In genomic region chr22:30253205-30253852, GRCh38 we compare ENCODE assay signal across 9 cellular contexts. TPM values are rescaled to one million over a fixed set of nuclear protein-coding genes. Genes with fewer than 3 reads are reported as not detected.
A peak's percentile ranks its signal among the peaks of the same experiment; 100 is the strongest.
DNase-seq lines count a peak whose midpoint lies in the region; ATAC-seq lines count a peak whose summit lies in the region.
"Had no signal": no experiment of that assay in that cellular context is flagged by ENCODE, and none has a peak within 500 bp of the region (broad histone marks: within the 10 kb centered on the region; RNA-seq: fewer than 3 reads in every experiment).

No MANE protein-coding gene starts in this region.

- H3K27ac ChIP-seq in duodenal mucosa (ENCODE audit: low read depth, low read length): peak overlapping the region; percentile 41

- H3K9me3 ChIP-seq in duodenal mucosa (ENCODE audit: control insufficient read depth in 1 of 2, low read length in 2 of 2): no peaks in the 10 kb centered on the region

- H3K4me3 ChIP-seq in duodenal mucosa (ENCODE audit: low read depth in 1 of 2, low read length in 2 of 2): peak overlapping the region; percentile 9 to 14

- peaks cover 0 to 5% of the 10 kb centered on the region in 2 donors for H3K36me3 ChIP-seq in duodenal mucosa (ENCODE audit: control insufficient read depth in 1 of 2, insufficient read depth in 2 of 2, low read length in 2 of 2)

- in situ Hi-C loops in Caki2 (cut with HindIII; ENCODE audit: low pct_unique_long_range_greater_than_20kb, low sequenced_read_pairs): no loop called here
- in situ Hi-C loops in KBM-7 (cut with MboI; ENCODE audit: low pct_unique_long_range_greater_than_20kb, low sequenced_read_pairs): no loop called here

- H3K27me3 ChIP-seq in duodenal mucosa (ENCODE audit: control insufficient read depth in 1 of 2, insufficient read depth in 2 of 2, low read length in 2 of 2): no peaks in the 10 kb centered on the region

- no peak for ATAC-seq in GM19035 (IDR thresholded peaks at IDR 0.05; ENCODE audit: unreplicated experiment)

- peaks cover 56 to 61% of the 10 kb centered on the region in 2 donors for H3K4me1 ChIP-seq in duodenal mucosa (ENCODE audit: control insufficient read depth in 1 of 2, insufficient read depth in 2 of 2, low read length in 2 of 2)

- peak overlapping the region; percentile 33 to 57 for H3K9ac ChIP-seq in duodenal mucosa (ENCODE audit: low read depth in 1 of 2, low read length in 2 of 2)

- DNase-seq in Caki2 (ENCODE audit: low read depth) (peak; percentile 95), NCI-H2196 (lab: John Stamatoyannopoulos, UW; ENCODE audit: unreplicated experiment) (peak; percentile 60), occipital lobe (lab: John Stamatoyannopoulos, UW) (peak; percentile 15), KBM-7 (no peak), germinal center (ENCODE audit: low spot score) (no peak), SIG-M5 (lab: John Stamatoyannopoulos, UW) (no peak)

RNA-seq across cellular contexts. Expression of gene LIF, which starts 6.8 kb away (rescaled TPM):
- 35.7 and 35.8 TPM in 2 replicates for total RNA-seq in Caki2 (2014; rRNA removed; shearing (Covaris generic); ENCODE audit: low replicate concordance)
- total RNA-seq in occipital lobe: not detected

RNA-seq across cellular contexts. Expression of gene OSM, which starts 13.3 kb away (rescaled TPM):
- total RNA-seq in Caki2 (2014; rRNA removed; shearing (Covaris generic); ENCODE audit: low replicate concordance): not detected in 2 replicates
- 0.31 TPM for total RNA-seq in occipital lobe
- total RNA-seq: HT1080 had no signal

RNA-seq across cellular contexts. Expression of gene CASTOR1, which starts 36.0 kb away (rescaled TPM):
- 14.0 and 16.0 TPM in 2 replicates for total RNA-seq in Caki2 (2014; rRNA removed; shearing (Covaris generic); ENCODE audit: low replicate concordance)
- 2.7 TPM for total RNA-seq in occipital lobe

Comparison
In these comparisons a context has a peak if more than half of its experiments do, and no peak if none do; other contexts are left out.
1. DNase-seq: peak in Caki2 (single experiment), NCI-H2196 (single experiment) and occipital lobe (single experiment); none in KBM-7 (single experiment), germinal center (single experiment) and SIG-M5 (single experiment).
2. RNA of gene LIF, which starts 6.8 kb away (total RNA-seq): 35.7 to 35.8 TPM in Caki2; not detected in occipital lobe (single experiment); every median in the first group is over 10 times any median in the second.